ENCODE assay signal across 10 cellular contexts in genomic region chrX:120014354-120015129, GRCh38.
A peak's percentile ranks its signal among the peaks of the same experiment; 100 is the strongest.
DNase-seq lines count a peak whose midpoint lies in the region; ATAC-seq and TF ChIP-seq lines count a peak whose summit lies in the region.
"Had no signal": no experiment of that assay in that cellular context is flagged by ENCODE, and none has a peak within 500 bp of the region (broad histone marks: within the 10 kb centered on the region; RNA-seq: fewer than 3 reads in every experiment).

No MANE protein-coding gene starts in this region.

- H3K4me1 ChIP-seq in body of pancreas (peaks cover 8% of the 10 kb centered on the region), muscle layer of duodenum (ENCODE audit: control insufficient read depth in 1 of 2, insufficient read depth in 2 of 2, low read length in 2 of 2) (peaks cover 0 to 8% of the 10 kb centered on the region in 2 donors), upper lobe of left lung (peaks cover 0 to 13% (median 6%) of the 10 kb centered on the region in 4 donors), sigmoid colon (peaks cover 0 to 12% (median 10%) of the 10 kb centered on the region in 4 donors)

- TF ChIP-seq POLR2A in body of pancreas (IDR thresholded peaks at IDR 0.05) (peak in 1 of 3 donors; percentile 16), upper lobe of left lung (IDR thresholded peaks at IDR 0.05) (no peak), sigmoid colon (IDR thresholded peaks at IDR 0.05) (no peak)

- no peaks in the 10 kb centered on the region for H3K9me3 ChIP-seq in body of pancreas
- no peaks in the 10 kb centered on the region for H3K9me3 ChIP-seq in muscle layer of duodenum (ENCODE audit: control insufficient read depth in 1 of 2, low read length in 2 of 2)
- no peaks in the 10 kb centered on the region for H3K9me3 ChIP-seq in upper lobe of left lung
- no peaks in the 10 kb centered on the region for H3K9me3 ChIP-seq in sigmoid colon

- H3K4me3 Mint-ChIP-seq in activated naive CD8-positive, alpha-beta T cell, result peak overlapping the region; percentile 68
- no peak overlapping the region for H3K4me3 Mint-ChIP-seq in activated naive CD8-positive, alpha-beta T cell treated with anti-CD3 and anti-CD28 coated beads, Interleukin-2, amount 50 U/mL, for 24 hours

- H3K27ac ChIP-seq in body of pancreas (peak overlapping the region in 3 of 4 donors; percentile 25 to 79 (median 69)), muscle layer of duodenum (ENCODE audit: low read length) (no peak overlapping the region), upper lobe of left lung (no peak overlapping the region), sigmoid colon (no peak overlapping the region)
- H3K27ac ChIP-seq: epithelial cell of prostate had no signal

- H3K36me3 Mint-ChIP-seq in activated naive CD8-positive, alpha-beta T cell, result no peaks in the 10 kb centered on the region
- no peaks in the 10 kb centered on the region for H3K36me3 Mint-ChIP-seq in activated naive CD8-positive, alpha-beta T cell treated with anti-CD3 and anti-CD28 coated beads, Interleukin-2, amount 50 U/mL, for 24 hours (ENCODE audit: low read depth)

- no peak overlapping the region for H3K27ac Mint-ChIP-seq in activated naive CD8-positive, alpha-beta T cell
- no peak overlapping the region for H3K27ac Mint-ChIP-seq in activated naive CD8-positive, alpha-beta T cell treated with anti-CD3 and anti-CD28 coated beads, Interleukin-2, amount 50 U/mL, for 24 hours

- H3K36me3 ChIP-seq in body of pancreas (replicated peaks in 1 of 2; ENCODE audit: insufficient read depth in 1 of 2, low read depth in 2 of 2), result no peaks in the 10 kb centered on the region
- no peaks in the 10 kb centered on the region for H3K36me3 ChIP-seq in muscle layer of duodenum (ENCODE audit: control insufficient read depth in 1 of 2, insufficient read depth in 2 of 2, low read length in 2 of 2)
- H3K36me3 ChIP-seq in upper lobe of left lung, result no peaks in the 10 kb centered on the region
- no peaks in the 10 kb centered on the region for H3K36me3 ChIP-seq in sigmoid colon

- 9 to 28% methylated on average over 7 to 30 of the region's 30 CpGs for WGBS in body of pancreas, 2 donors
- WGBS in upper lobe of left lung, 2 donors, result 59 to 61% methylated on average over 6 to 30 of the region's 30 CpGs
- WGBS in sigmoid colon, 2 donors, result 29 to 34% methylated on average over 30 of the region's 30 CpGs

- H3K27me3 Mint-ChIP-seq in activated naive CD8-positive, alpha-beta T cell, result peaks cover 9% of the 10 kb centered on the region
- peaks cover 46% of the 10 kb centered on the region for H3K27me3 Mint-ChIP-seq in activated naive CD8-positive, alpha-beta T cell treated with anti-CD3 and anti-CD28 coated beads, Interleukin-2, amount 50 U/mL, for 24 hours

- no peaks in the 10 kb centered on the region for H3K9me3 Mint-ChIP-seq in activated naive CD8-positive, alpha-beta T cell (ENCODE audit: low read depth)
- H3K9me3 Mint-ChIP-seq in activated naive CD8-positive, alpha-beta T cell treated with anti-CD3 and anti-CD28 coated beads, Interleukin-2, amount 50 U/mL, for 24 hours, result no peaks in the 10 kb centered on the region

- peaks cover 6% of the 10 kb centered on the region for H3K4me1 Mint-ChIP-seq in activated naive CD8-positive, alpha-beta T cell (ENCODE audit: low read depth)
- H3K4me1 Mint-ChIP-seq in activated naive CD8-positive, alpha-beta T cell treated with anti-CD3 and anti-CD28 coated beads, Interleukin-2, amount 50 U/mL, for 24 hours, result peaks cover 10% of the 10 kb centered on the region

- H3K27me3 ChIP-seq in body of pancreas, result no peaks in the 10 kb centered on the region
- H3K27me3 ChIP-seq in muscle layer of duodenum (ENCODE audit: low read depth, low read length), result no peaks in the 10 kb centered on the region
- H3K27me3 ChIP-seq in upper lobe of left lung, result no peaks in the 10 kb centered on the region
- peaks cover 0 to 40% (median 21%) of the 10 kb centered on the region in 3 donors for H3K27me3 ChIP-seq in sigmoid colon

- no peak for DNase-seq in activated naive CD8-positive, alpha-beta T cell treated with anti-CD3 and anti-CD28 coated beads, Interleukin-2, amount 50 U/mL, for 24 hours
- DNase-seq in body of pancreas, result peak; percentile 19 to 53 (median 32)
- DNase-seq in upper lobe of left lung, result no peak
- DNase-seq in T-helper 1 cell, result no peak
- no peak for DNase-seq in sigmoid colon
- DNase-seq: AML-193 had no signal

- ATAC-seq in activated naive CD8-positive, alpha-beta T cell treated with anti-CD3 and anti-CD28 coated beads, Interleukin-2, amount 50 U/mL, for 24 hours, result no peak
- ATAC-seq in body of pancreas (peak; percentile 37), upper lobe of left lung (ENCODE audit: low FRiP score in 2 of 2) (no peak), GM21717 (IDR thresholded peaks at IDR 0.05; ENCODE audit: unreplicated experiment) (no peak)

- no peak for TF ChIP-seq EP300 in upper lobe of left lung (IDR thresholded peaks at IDR 0.05)
- TF ChIP-seq EP300 in sigmoid colon (IDR thresholded peaks at IDR 0.05), result no peak

- TF ChIP-seq CTCF in body of pancreas (IDR thresholded peaks at IDR 0.05) (no peak), upper lobe of left lung (IDR thresholded peaks at IDR 0.05) (no peak), sigmoid colon (IDR thresholded peaks at IDR 0.05) (no peak)

- H3K4me3 ChIP-seq in body of pancreas (peak overlapping the region in 1 of 2 donors; percentile 34), muscle layer of duodenum (ENCODE audit: low read depth in 1 of 2, low read length in 2 of 2) (peak overlapping the region; percentile 37 to 52), upper lobe of left lung (peak overlapping the region in 3 of 4 donors; percentile 29 to 42 (median 37)), sigmoid colon (peak overlapping the region in 2 of 4 donors; percentile 30 to 34)

- intact Hi-C loops in body of pancreas (cut with DNase I) (no loop called here), sigmoid colon (cut with DNase I) (no loop called here)

Comparison
In these comparisons a context has a peak if more than half of its experiments do, and no peak if none do; other contexts are left out.
1. DNase-seq: peak in body of pancreas (4 of 4); none in activated naive CD8-positive, alpha-beta T cell treated with anti-CD3 and anti-CD28 coated beads, Interleukin-2, amount 50 U/mL, for 24 hours (single experiment), upper lobe of left lung (0 of 2), T-helper 1 cell (0 of 5) and sigmoid colon (single experiment).
2. H3K27ac ChIP-seq: peak in body of pancreas (3 of 4); none in muscle layer of duodenum (single experiment), upper lobe of left lung (0 of 4) and sigmoid colon (0 of 4).